In genomic region chr15:41796457-41796856, GRCh38 we compare ENCODE assay signal across 11 cellular contexts. TPM values are rescaled to one million over a fixed set of nuclear protein-coding genes. Genes with fewer than 3 reads are reported as not detected.
A peak's percentile ranks its signal among the peaks of the same experiment; 100 is the strongest.
DNase-seq lines count a peak whose midpoint lies in the region; ATAC-seq, FAIRE-seq and TF ChIP-seq lines count a peak whose summit lies in the region.
"Had no signal": no experiment of that assay in that cellular context is flagged by ENCODE, and none has a peak within 500 bp of the region (broad histone marks: within the 10 kb centered on the region; RNA-seq: fewer than 3 reads in every experiment).

No MANE protein-coding gene starts in this region.

- TF ChIP-seq CTCF in astrocyte (IDR thresholded peaks at IDR 0.05; ENCODE audit: insufficient read depth, low read depth, low read length) (no peak), gastroesophageal sphincter (IDR thresholded peaks at IDR 0.05) (no peak), MM.1S (IDR thresholded peaks at IDR 0.05; ENCODE audit: low read length) (no peak)

- TF ChIP-seq POLR2A in gastroesophageal sphincter (IDR thresholded peaks at IDR 0.05): no peak

- no peak overlapping the region for H3K4me3 Mint-ChIP-seq in astrocyte (ENCODE audit: unreplicated experiment)
- H3K4me3 Mint-ChIP-seq in stimulated activated memory B cell treated with anti-CD40 and anti-IgM and Interleukin-4, amounts not matched to agents 10 μg/mL and 1 μg/mL and 100 μg/mL, for 72 hours: no peak overlapping the region
- H3K4me3 Mint-ChIP-seq: dendritic cell treated with granulocyte-macrophage colony-stimulating factor and Interleukin-4, amounts not matched to agents 40 ng/mL and 50 ng/mL, for 4 days had no signal

- H4K20me1 ChIP-seq in astrocyte (ENCODE audit: insufficient read depth, low read length) (peaks cover 41% of the 10 kb centered on the region), MM.1S (ENCODE audit: insufficient read depth, low read length) (no peaks in the 10 kb centered on the region)

- H3K9ac ChIP-seq in astrocyte (ENCODE audit: low read length) (no peak overlapping the region), MM.1S (ENCODE audit: low read length) (no peak overlapping the region)

- H3K9me3 Mint-ChIP-seq in astrocyte (ENCODE audit: unreplicated experiment): no peaks in the 10 kb centered on the region
- no peaks in the 10 kb centered on the region for H3K9me3 Mint-ChIP-seq in stimulated activated memory B cell treated with anti-CD40 and anti-IgM and Interleukin-4, amounts not matched to agents 10 μg/mL and 1 μg/mL and 100 μg/mL, for 72 hours
- H3K9me3 Mint-ChIP-seq: dendritic cell treated with granulocyte-macrophage colony-stimulating factor and Interleukin-4, amounts not matched to agents 40 ng/mL and 50 ng/mL, for 4 days had no signal

- peaks cover 4% of the 10 kb centered on the region for H3K36me3 ChIP-seq in astrocyte (ENCODE audit: insufficient read depth, low read length)
- H3K36me3 ChIP-seq in gastroesophageal sphincter: peaks cover 0 to 22% of the 10 kb centered on the region in 2 donors
- no peaks in the 10 kb centered on the region for H3K36me3 ChIP-seq in MM.1S (replicated peaks; ENCODE audit: insufficient read depth, low read length)

- WGBS in gastroesophageal sphincter (ENCODE audit: low coverage in 1 of 2), 2 donors: 7 to 14% methylated on average over 4 of the region's 4 CpGs

- H3K4me2 ChIP-seq in astrocyte (ENCODE audit: low read length) (peak overlapping the region; percentile 21), MM.1S (ENCODE audit: low read depth, low read length) (no peak overlapping the region)

- H3K4me3 ChIP-seq in astrocyte (ENCODE audit: insufficient read depth, low read depth, low read length): no peak overlapping the region
- H3K4me3 ChIP-seq in gastroesophageal sphincter: no peak overlapping the region
- H3K4me3 ChIP-seq in MM.1S (ENCODE audit: low read length): no peak overlapping the region

- peaks cover 11% of the 10 kb centered on the region for H3K36me3 Mint-ChIP-seq in astrocyte (ENCODE audit: low read depth, unreplicated experiment)
- peaks cover 29% of the 10 kb centered on the region for H3K36me3 Mint-ChIP-seq in stimulated activated memory B cell treated with anti-CD40 and anti-IgM and Interleukin-4, amounts not matched to agents 10 μg/mL and 1 μg/mL and 100 μg/mL, for 72 hours

- no peak for TF ChIP-seq EP300 in gastroesophageal sphincter (IDR thresholded peaks at IDR 0.05)

- H3K79me2 ChIP-seq in astrocyte (ENCODE audit: insufficient read depth, low read length) (peaks cover 53% of the 10 kb centered on the region), MM.1S (ENCODE audit: low read length) (no peaks in the 10 kb centered on the region)

- H2AFZ ChIP-seq in astrocyte (ENCODE audit: low read depth, low read length) (no peak overlapping the region), MM.1S (ENCODE audit: low read length) (no peak overlapping the region)

- H3K9me3 ChIP-seq in astrocyte (ENCODE audit: insufficient read depth, low read depth, low read length) (no peaks in the 10 kb centered on the region), gastroesophageal sphincter (no peaks in the 10 kb centered on the region), MM.1S (replicated peaks; ENCODE audit: insufficient read depth, low read length) (no peaks in the 10 kb centered on the region)

- no peak overlapping the region for H3K27ac Mint-ChIP-seq in astrocyte (ENCODE audit: unreplicated experiment)
- H3K27ac Mint-ChIP-seq in stimulated activated memory B cell treated with anti-CD40 and anti-IgM and Interleukin-4, amounts not matched to agents 10 μg/mL and 1 μg/mL and 100 μg/mL, for 72 hours: peak overlapping the region; percentile 57
- H3K27ac Mint-ChIP-seq: dendritic cell treated with granulocyte-macrophage colony-stimulating factor and Interleukin-4, amounts not matched to agents 40 ng/mL and 50 ng/mL, for 4 days had no signal

- H3K27ac ChIP-seq in astrocyte (ENCODE audit: low read depth, low read length) (peak overlapping the region; percentile 7), gastroesophageal sphincter (peak overlapping the region in 3 of 4 donors; percentile 53 to 67 (median 55)), MM.1S (ENCODE audit: low read length) (no peak overlapping the region)

- H3K27me3 ChIP-seq in astrocyte (ENCODE audit: insufficient read depth, low read length): no peaks in the 10 kb centered on the region
- H3K27me3 ChIP-seq in gastroesophageal sphincter: no peaks in the 10 kb centered on the region
- no peaks in the 10 kb centered on the region for H3K27me3 ChIP-seq in MM.1S (replicated peaks; ENCODE audit: insufficient read depth, low read length)

- H3K4me1 ChIP-seq in astrocyte (ENCODE audit: insufficient read depth, low read length) (peaks cover 9% of the 10 kb centered on the region), gastroesophageal sphincter (peaks cover 1 to 69% (median 21%) of the 10 kb centered on the region in 3 donors), MM.1S (ENCODE audit: low read length) (no peaks in the 10 kb centered on the region)

- peaks cover 48% of the 10 kb centered on the region for H3K4me1 Mint-ChIP-seq in astrocyte (ENCODE audit: low read depth, unreplicated experiment)
- H3K4me1 Mint-ChIP-seq in stimulated activated memory B cell treated with anti-CD40 and anti-IgM and Interleukin-4, amounts not matched to agents 10 μg/mL and 1 μg/mL and 100 μg/mL, for 72 hours: peaks cover 71% of the 10 kb centered on the region

- H3F3A ChIP-seq in MM.1S (ENCODE audit: insufficient read depth, low read length): no peaks in the 10 kb centered on the region

- DNase-seq in EH (ENCODE audit: low read depth) (peak; percentile 89), astrocyte (ENCODE audit: low read depth) (no peak), HTR-8/SVneo (ENCODE audit: insufficient read length, low spot score) (no peak), NAMALWA (ENCODE audit: low spot score) (no peak), anterior cingulate cortex (lab: John Stamatoyannopoulos, UW) (no peak), MM.1S (no peak)
- DNase-seq: left cardiac atrium, NCI-H748 treated with DMSO at 0.1 percent for 48 hours had no signal

- no peaks in the 10 kb centered on the region for H3K27me3 Mint-ChIP-seq in astrocyte (ENCODE audit: low read depth, unreplicated experiment)
- H3K27me3 Mint-ChIP-seq in stimulated activated memory B cell treated with anti-CD40 and anti-IgM and Interleukin-4, amounts not matched to agents 10 μg/mL and 1 μg/mL and 100 μg/mL, for 72 hours: no peaks in the 10 kb centered on the region
- H3K27me3 Mint-ChIP-seq: dendritic cell treated with granulocyte-macrophage colony-stimulating factor and Interleukin-4, amounts not matched to agents 40 ng/mL and 50 ng/mL, for 4 days had no signal

- H3K9me2 ChIP-seq in MM.1S (replicated peaks; ENCODE audit: insufficient read depth, low read length): no peaks in the 10 kb centered on the region

- no peak for FAIRE-seq in astrocyte (lab: Jason Lieb, UNC)
- no peak for FAIRE-seq in HTR-8/SVneo (lab: Jason Lieb, UNC)

- peak; percentile 22 for ATAC-seq in gastroesophageal sphincter
- ATAC-seq in stimulated activated memory B cell treated with anti-CD40 and anti-IgM and Interleukin-4, amounts not matched to agents 10 μg/mL and 1 μg/mL and 100 μg/mL, for 72 hours: no peak

RNA-seq across cellular contexts. Expression of gene MAPKBP1, which starts 22.2 kb away (rescaled TPM):
- total RNA-seq in astrocyte (30.8 and 30.9 TPM in 2 replicates), gastroesophageal sphincter (10 to 100 TPM; 25.1 to 48.9 (median 30.6) TPM)

RNA-seq across cellular contexts. Expression of gene JMJD7, which starts 31.4 kb away (rescaled TPM):
- total RNA-seq in astrocyte (5.7 and 7.6 TPM in 2 replicates), gastroesophageal sphincter (10 to 100 TPM in 1 of 4 donors, 1 to 10 TPM in 3; 6.1 to 12.8 (median 9.3) TPM)

RNA-seq across cellular contexts. Expression of gene PLA2G4B, which starts 42.2 kb away (rescaled TPM):
- total RNA-seq in astrocyte (1.5 and 1.8 TPM in 2 replicates), gastroesophageal sphincter (1 to 10 TPM; 2.5 to 7.0 (median 3.6) TPM)
